In the genomic region with DNA sequence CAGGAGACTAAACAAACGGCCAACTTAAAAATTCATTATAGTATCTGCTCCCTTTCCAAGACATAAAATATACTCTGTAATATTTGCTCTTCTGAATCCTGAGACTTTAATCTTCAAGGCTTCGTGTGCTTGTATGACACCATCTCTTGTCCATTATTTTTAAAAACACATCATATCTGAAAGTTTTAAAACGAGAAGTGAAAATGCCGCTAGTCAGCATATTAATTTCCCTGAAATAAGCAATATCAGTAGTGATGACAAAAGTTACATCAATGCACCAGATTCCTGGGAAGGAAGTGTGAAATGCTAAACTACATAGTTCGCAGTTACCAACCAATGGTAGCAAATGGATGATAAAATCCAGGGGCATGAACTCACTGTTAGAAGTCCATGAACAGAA, we compare ENCODE assay signal across 22 cellular contexts.
"Had no signal": no experiment of that assay in that cellular context is flagged by ENCODE, and none has a peak within 500 bp of the region (broad histone marks: within the 10 kb centered on the region; RNA-seq: fewer than 3 reads in every experiment).

No MANE protein-coding gene starts in this region.

- H3K4me1 ChIP-seq: heart left ventricle, parathyroid adenoma, prostate gland, spleen, testis had no signal

- H3K36me3 Mint-ChIP-seq: natural killer cell treated with Interleukin-12 subunit alpha and Interleukin-12 subunit beta and Interleukin-15 and Interleukin-18, amount 100 ng/mL, for 72 hours; stimulated activated naive B cell treated with anti-CD40 and anti-IgM and Interleukin-4, amounts not matched to agents 10 μg/mL and 1 μg/mL and 100 μg/mL, for 72 hours had no signal

- H2AFZ ChIP-seq: parathyroid adenoma had no signal

- FAIRE-seq: colon had no signal

- H3K27ac ChIP-seq: heart left ventricle, parathyroid adenoma, prostate gland, spleen, testis, transverse colon had no signal

- H3K36me3 ChIP-seq: heart left ventricle, prostate gland, spleen, transverse colon had no signal

- H3K9me3 ChIP-seq: prostate gland, spleen, testis, transverse colon had no signal

- H3K4me3 Mint-ChIP-seq: natural killer cell treated with Interleukin-12 subunit alpha and Interleukin-12 subunit beta and Interleukin-15 and Interleukin-18, amount 100 ng/mL, for 72 hours; stimulated activated naive B cell treated with anti-CD40 and anti-IgM and Interleukin-4, amounts not matched to agents 10 μg/mL and 1 μg/mL and 100 μg/mL, for 72 hours; stimulated activated naive CD8-positive, alpha-beta T cell treated with anti-CD3 and anti-CD28 coated beads, Interleukin-15, amount 100 ng/mL, for 72 hours had no signal

- H3K27me3 ChIP-seq: heart left ventricle, spleen, testis, transverse colon had no signal

- H3K79me2 ChIP-seq: parathyroid adenoma had no signal

- ATAC-seq: heart left ventricle; left colon; left ventricle myocardium superior; natural killer cell treated with Interleukin-12 subunit alpha and Interleukin-12 subunit beta and Interleukin-15 and Interleukin-18, amount 100 ng/mL, for 72 hours; sciatic nerve; stimulated activated naive B cell treated with anti-CD40 and anti-IgM and Interleukin-4, amounts not matched to agents 10 μg/mL and 1 μg/mL and 100 μg/mL, for 72 hours; stimulated activated naive CD8-positive, alpha-beta T cell treated with anti-CD3 and anti-CD28 coated beads, Interleukin-15, amount 100 ng/mL, for 72 hours had no signal

- H3K27ac Mint-ChIP-seq: natural killer cell treated with Interleukin-12 subunit alpha and Interleukin-12 subunit beta and Interleukin-15 and Interleukin-18, amount 100 ng/mL, for 72 hours; stimulated activated naive B cell treated with anti-CD40 and anti-IgM and Interleukin-4, amounts not matched to agents 10 μg/mL and 1 μg/mL and 100 μg/mL, for 72 hours; stimulated activated naive CD8-positive, alpha-beta T cell treated with anti-CD3 and anti-CD28 coated beads, Interleukin-15, amount 100 ng/mL, for 72 hours had no signal

- H3K9me3 Mint-ChIP-seq: stimulated activated naive CD8-positive, alpha-beta T cell treated with anti-CD3 and anti-CD28 coated beads, Interleukin-15, amount 100 ng/mL, for 72 hours had no signal

- DNase-seq: effector CD4-positive, alpha-beta T cell; foreskin melanocyte; heart left ventricle; hippocampal formation; left colon; left ventricle myocardium superior; mesenchymal stem cell; midbrain; spleen; stimulated activated CD4-positive, alpha-beta T cell treated with anti-CD3 and anti-CD28 coated beads, Interleukin-15, amount 100 ng/mL, for 24 hours; stimulated activated CD4-positive, alpha-beta T cell treated with anti-CD3 and anti-CD28 coated beads, Interleukin-1b, Interleukin-23, amount 100 ng/mL, for 48 hours; stimulated activated CD4-positive, alpha-beta T cell treated with anti-CD3 and anti-CD28 coated beads, Interleukin-4, amount 100 ng/mL, for 24 hours; stimulated activated naive B cell treated with anti-CD40 and anti-IgM and Interleukin-4, amounts not matched to agents 10 μg/mL and 1 μg/mL and 100 μg/mL, for 72 hours; stimulated activated naive CD8-positive, alpha-beta T cell treated with anti-CD3 and anti-CD28 coated beads, Interleukin-15, amount 100 ng/mL, for 72 hours; testis; transverse colon had no signal

- H3K4me3 ChIP-seq: heart left ventricle, lung, prostate gland, spleen, testis, transverse colon had no signal

- H3K9ac ChIP-seq: parathyroid adenoma had no signal
